ENCODE assay signal across 1 cellular context in the genomic region with DNA sequence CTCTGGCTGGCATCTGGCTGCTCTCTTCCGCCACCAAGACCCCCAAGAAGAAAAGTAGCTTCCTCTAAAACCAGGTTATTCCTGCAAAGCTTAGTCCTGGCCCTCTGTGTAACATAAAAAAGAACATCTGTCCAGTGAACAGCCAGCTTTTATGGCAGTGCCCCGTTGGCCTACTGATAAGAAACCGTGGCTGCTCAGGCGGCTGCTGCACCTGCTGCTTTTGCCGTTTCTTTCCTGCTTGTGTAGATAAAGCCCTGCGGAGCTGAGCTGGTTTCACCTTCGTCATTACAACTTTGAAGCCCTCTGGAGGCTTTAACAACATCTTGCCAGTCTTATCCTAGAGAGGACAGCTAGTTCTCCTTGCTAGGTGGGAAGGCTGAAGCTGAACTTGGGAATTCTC.
TF ChIP-seq lines count a peak whose summit lies in the region.

No MANE protein-coding gene starts in this region.

TF ChIP-seq in K562, 482 proteins besides CTCF, POLR2A, EP300 and RAD21 (continued from another document):
- TF ChIP-seq, protein P1, sequence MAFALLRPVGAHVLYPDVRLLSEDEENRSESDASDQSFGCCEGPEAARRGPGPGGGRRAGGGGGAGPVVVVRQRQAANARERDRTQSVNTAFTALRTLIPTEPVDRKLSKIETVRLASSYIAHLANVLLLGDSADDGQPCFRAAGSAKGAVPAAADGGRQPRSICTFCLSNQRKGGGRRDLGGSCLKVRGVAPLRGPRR (CRISPR knock-in tag; IDR thresholded peaks at IDR 0.05): no peak
- TF ChIP-seq MAFF (IDR thresholded peaks at IDR 0.05; ENCODE audit: low read length) (0 out of 2 replicates have a peak, but pooled peaks have one; percentile 3), PPARD (CRISPR knock-in tag; IDR thresholded peaks at IDR 0.05) (no peak), CBX8 (IDR thresholded peaks at IDR 0.05; ENCODE audit: borderline replicate concordance, extremely low read depth, low read depth, low read length, poor library complexity, severe bottlenecking) (no peak), BCOR (IDR thresholded peaks at IDR 0.05) (peak; percentile 82), SIN3A (IDR thresholded peaks at IDR 0.05; ENCODE audit: borderline replicate concordance in 2 of 2, control insufficient read depth in 1 of 2, low read depth in 2 of 2, low read length in 2 of 2) (no peak), NR2C1 (IDR thresholded peaks at IDR 0.05) (no peak), NR2C1 (tag; IDR thresholded peaks at IDR 0.05) (0 out of 2 replicates have a peak, but pooled peaks have one; percentile 21), BRD9 (IDR thresholded peaks at IDR 0.05; ENCODE audit: low read depth, partially characterized antibody) (no peak), PCBP1 (IDR thresholded peaks at IDR 0.05; ENCODE audit: low read depth, low read length, poor library complexity, severe bottlenecking) (no peak), DMBX1 (CRISPR knock-in tag; IDR thresholded peaks at IDR 0.05; ENCODE audit: borderline replicate concordance) (peak; percentile 95), CCAR2 (IDR thresholded peaks at IDR 0.05; ENCODE audit: low read depth, low read length) (no peak), ZC3H4 (CRISPR knock-in tag; IDR thresholded peaks at IDR 0.05; ENCODE audit: borderline replicate concordance) (no peak), OTX1 (CRISPR knock-in tag; IDR thresholded peaks at IDR 0.05) (no peak), CC2D1A (IDR thresholded peaks at IDR 0.05) (peak; percentile 77; the same call in 1 of the 2 replicates), MEF2D (tag; conservative IDR thresholded peaks at IDR 0.05; ENCODE audit: low read depth) (0 out of 2 replicates have a peak, but pooled peaks have one; percentile 53), ZNF133 (CRISPR knock-in tag; IDR thresholded peaks at IDR 0.05) (no peak), TBL1XR1 (IDR thresholded peaks at IDR 0.05; ENCODE audit: low read length in 2 of 2) (peak; percentile 51 to 81; a peak in 2 of 4 replicates), JUNB (CRISPR knock-in tag; conservative IDR thresholded peaks at IDR 0.05) (no peak), HDAC3 (IDR thresholded peaks at IDR 0.05; ENCODE audit: borderline replicate concordance, partially characterized antibody) (no peak), MTA2 (IDR thresholded peaks at IDR 0.05; ENCODE audit: low read depth) (peak; percentile 92), KLF10 (CRISPR knock-in tag; IDR thresholded peaks at IDR 0.05) (no peak), ZKSCAN8 (CRISPR knock-in tag; IDR thresholded peaks at IDR 0.05) (peak; percentile 71; the same call in 1 of the 2 replicates), CBX5 (IDR thresholded peaks at IDR 0.05; ENCODE audit: borderline replicate concordance, low read depth) (no peak), RB1 (IDR thresholded peaks at IDR 0.05; ENCODE audit: low read depth) (no peak), ATF7 (IDR thresholded peaks at IDR 0.05) (0 out of 2 replicates have a peak, but pooled peaks have one; percentile 27), CREM (IDR thresholded peaks at IDR 0.05; ENCODE audit: low read depth) (peak; percentile 47), PTTG1 (tag; IDR thresholded peaks at IDR 0.05; ENCODE audit: low read depth) (no peak), KLF16 (IDR thresholded peaks at IDR 0.05) (peak; percentile 94), ZNF134 (CRISPR knock-in tag; conservative IDR thresholded peaks at IDR 0.05) (peak; percentile 68), ZNF274 (IDR thresholded peaks at IDR 0.05; ENCODE audit: borderline replicate concordance, low read depth, low read length) (peak; percentile 74; the same call in 1 of the 2 replicates), SMC3 (conservative IDR thresholded peaks at IDR 0.05; ENCODE audit: insufficient read depth, low read depth, low read length) (0 out of 2 replicates have a peak, but pooled peaks have one; percentile 11), TCF3 (CRISPR knock-in tag; IDR thresholded peaks at IDR 0.05) (peak; percentile 96), ZKSCAN1 (IDR thresholded peaks at IDR 0.05; ENCODE audit: low read depth, low read length) (peak; percentile 79), MECOM (CRISPR knock-in tag; IDR thresholded peaks at IDR 0.05) (0 out of 2 replicates have a peak, but pooled peaks have one; percentile 22), HNRNPK (IDR thresholded peaks at IDR 0.05; ENCODE audit: low read depth, low read length, poor library complexity, severe bottlenecking) (no peak), POLR2AphosphoS2 (IDR thresholded peaks at IDR 0.05; ENCODE audit: low read length) (no peak)
- TF ChIP-seq, protein P2, sequence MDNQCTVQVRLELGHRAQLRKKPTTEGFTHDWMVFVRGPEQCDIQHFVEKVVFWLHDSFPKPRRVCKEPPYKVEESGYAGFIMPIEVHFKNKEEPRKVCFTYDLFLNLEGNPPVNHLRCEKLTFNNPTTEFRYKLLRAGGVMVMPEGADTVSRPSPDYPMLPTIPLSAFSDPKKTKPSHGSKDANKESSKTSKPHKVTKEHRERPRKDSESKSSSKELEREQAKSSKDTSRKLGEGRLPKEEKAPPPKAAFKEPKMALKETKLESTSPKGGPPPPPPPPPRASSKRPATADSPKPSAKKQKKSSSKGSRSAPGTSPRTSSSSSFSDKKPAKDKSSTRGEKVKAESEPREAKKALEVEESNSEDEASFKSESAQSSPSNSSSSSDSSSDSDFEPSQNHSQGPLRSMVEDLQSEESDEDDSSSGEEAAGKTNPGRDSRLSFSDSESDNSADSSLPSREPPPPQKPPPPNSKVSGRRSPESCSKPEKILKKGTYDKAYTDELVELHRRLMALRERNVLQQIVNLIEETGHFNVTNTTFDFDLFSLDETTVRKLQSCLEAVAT (IDR thresholded peaks at IDR 0.05): peak; percentile 22 to 42; a peak in 1 of 4 replicates
- TF ChIP-seq, protein P3, sequence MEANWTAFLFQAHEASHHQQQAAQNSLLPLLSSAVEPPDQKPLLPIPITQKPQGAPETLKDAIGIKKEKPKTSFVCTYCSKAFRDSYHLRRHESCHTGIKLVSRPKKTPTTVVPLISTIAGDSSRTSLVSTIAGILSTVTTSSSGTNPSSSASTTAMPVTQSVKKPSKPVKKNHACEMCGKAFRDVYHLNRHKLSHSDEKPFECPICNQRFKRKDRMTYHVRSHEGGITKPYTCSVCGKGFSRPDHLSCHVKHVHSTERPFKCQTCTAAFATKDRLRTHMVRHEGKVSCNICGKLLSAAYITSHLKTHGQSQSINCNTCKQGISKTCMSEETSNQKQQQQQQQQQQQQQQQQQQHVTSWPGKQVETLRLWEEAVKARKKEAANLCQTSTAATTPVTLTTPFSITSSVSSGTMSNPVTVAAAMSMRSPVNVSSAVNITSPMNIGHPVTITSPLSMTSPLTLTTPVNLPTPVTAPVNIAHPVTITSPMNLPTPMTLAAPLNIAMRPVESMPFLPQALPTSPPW (CRISPR knock-in tag; IDR thresholded peaks at IDR 0.05): peak; percentile 39
- TF ChIP-seq, protein P4, sequence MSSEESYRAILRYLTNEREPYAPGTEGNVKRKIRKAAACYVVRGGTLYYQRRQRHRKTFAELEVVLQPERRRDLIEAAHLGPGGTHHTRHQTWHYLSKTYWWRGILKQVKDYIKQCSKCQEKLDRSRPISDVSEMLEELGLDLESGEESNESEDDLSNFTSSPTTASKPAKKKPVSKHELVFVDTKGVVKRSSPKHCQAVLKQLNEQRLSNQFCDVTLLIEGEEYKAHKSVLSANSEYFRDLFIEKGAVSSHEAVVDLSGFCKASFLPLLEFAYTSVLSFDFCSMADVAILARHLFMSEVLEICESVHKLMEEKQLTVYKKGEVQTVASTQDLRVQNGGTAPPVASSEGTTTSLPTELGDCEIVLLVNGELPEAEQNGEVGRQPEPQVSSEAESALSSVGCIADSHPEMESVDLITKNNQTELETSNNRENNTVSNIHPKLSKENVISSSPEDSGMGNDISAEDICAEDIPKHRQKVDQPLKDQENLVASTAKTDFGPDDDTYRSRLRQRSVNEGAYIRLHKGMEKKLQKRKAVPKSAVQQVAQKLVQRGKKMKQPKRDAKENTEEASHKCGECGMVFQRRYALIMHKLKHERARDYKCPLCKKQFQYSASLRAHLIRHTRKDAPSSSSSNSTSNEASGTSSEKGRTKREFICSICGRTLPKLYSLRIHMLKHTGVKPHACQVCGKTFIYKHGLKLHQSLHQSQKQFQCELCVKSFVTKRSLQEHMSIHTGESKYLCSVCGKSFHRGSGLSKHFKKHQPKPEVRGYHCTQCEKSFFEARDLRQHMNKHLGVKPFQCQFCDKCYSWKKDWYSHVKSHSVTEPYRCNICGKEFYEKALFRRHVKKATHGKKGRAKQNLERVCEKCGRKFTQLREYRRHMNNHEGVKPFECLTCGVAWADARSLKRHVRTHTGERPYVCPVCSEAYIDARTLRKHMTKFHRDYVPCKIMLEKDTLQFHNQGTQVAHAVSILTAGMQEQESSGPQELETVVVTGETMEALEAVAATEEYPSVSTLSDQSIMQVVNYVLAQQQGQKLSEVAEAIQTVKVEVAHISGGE (CRISPR knock-in tag; IDR thresholded peaks at IDR 0.05): peak in 1 of 3 experiments; percentile 80; a peak in 2 of 6 replicates
- TF ChIP-seq, protein P5, sequence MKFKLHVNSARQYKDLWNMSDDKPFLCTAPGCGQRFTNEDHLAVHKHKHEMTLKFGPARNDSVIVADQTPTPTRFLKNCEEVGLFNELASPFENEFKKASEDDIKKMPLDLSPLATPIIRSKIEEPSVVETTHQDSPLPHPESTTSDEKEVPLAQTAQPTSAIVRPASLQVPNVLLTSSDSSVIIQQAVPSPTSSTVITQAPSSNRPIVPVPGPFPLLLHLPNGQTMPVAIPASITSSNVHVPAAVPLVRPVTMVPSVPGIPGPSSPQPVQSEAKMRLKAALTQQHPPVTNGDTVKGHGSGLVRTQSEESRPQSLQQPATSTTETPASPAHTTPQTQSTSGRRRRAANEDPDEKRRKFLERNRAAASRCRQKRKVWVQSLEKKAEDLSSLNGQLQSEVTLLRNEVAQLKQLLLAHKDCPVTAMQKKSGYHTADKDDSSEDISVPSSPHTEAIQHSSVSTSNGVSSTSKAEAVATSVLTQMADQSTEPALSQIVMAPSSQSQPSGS (CRISPR knock-in tag; IDR thresholded peaks at IDR 0.05): no peak
- TF ChIP-seq, protein P6, sequence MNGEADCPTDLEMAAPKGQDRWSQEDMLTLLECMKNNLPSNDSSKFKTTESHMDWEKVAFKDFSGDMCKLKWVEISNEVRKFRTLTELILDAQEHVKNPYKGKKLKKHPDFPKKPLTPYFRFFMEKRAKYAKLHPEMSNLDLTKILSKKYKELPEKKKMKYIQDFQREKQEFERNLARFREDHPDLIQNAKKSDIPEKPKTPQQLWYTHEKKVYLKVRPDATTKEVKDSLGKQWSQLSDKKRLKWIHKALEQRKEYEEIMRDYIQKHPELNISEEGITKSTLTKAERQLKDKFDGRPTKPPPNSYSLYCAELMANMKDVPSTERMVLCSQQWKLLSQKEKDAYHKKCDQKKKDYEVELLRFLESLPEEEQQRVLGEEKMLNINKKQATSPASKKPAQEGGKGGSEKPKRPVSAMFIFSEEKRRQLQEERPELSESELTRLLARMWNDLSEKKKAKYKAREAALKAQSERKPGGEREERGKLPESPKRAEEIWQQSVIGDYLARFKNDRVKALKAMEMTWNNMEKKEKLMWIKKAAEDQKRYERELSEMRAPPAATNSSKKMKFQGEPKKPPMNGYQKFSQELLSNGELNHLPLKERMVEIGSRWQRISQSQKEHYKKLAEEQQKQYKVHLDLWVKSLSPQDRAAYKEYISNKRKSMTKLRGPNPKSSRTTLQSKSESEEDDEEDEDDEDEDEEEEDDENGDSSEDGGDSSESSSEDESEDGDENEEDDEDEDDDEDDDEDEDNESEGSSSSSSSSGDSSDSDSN (IDR thresholded peaks at IDR 0.05; ENCODE audit: borderline replicate concordance in 1 of 2, low read depth in 2 of 2, low read length in 2 of 2): 0 out of 4 replicates have a peak, but pooled peaks of 1 of the 2 experiments have one; percentile 47
- TF ChIP-seq, protein P7, sequence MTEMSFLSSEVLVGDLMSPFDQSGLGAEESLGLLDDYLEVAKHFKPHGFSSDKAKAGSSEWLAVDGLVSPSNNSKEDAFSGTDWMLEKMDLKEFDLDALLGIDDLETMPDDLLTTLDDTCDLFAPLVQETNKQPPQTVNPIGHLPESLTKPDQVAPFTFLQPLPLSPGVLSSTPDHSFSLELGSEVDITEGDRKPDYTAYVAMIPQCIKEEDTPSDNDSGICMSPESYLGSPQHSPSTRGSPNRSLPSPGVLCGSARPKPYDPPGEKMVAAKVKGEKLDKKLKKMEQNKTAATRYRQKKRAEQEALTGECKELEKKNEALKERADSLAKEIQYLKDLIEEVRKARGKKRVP (CRISPR knock-in tag; IDR thresholded peaks at IDR 0.05): no peak
